In the genomic region with DNA sequence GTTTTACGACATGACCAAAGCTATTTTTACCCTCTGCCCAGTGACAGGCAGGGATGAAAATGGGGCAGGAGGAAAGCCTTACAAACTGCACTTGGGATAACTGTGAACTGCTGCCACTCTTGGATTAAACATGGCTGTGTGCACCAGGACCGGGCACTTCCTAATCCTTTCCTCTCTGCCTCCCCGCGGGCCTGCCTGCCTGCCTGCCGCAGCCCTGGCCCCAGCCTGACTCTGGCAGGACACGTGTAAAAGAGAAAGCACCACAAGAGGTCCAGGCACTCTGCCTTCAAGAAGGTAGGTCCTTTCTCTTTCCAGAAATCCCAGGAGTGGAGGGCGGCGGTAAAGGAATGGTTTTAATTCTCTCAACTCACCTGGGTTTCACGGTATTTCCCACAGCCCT, we compare ENCODE assay signal across 1 cellular context.
TF ChIP-seq lines count a peak whose summit lies in the region.

No MANE protein-coding gene starts in this region.

TF ChIP-seq in H1, 55 proteins besides CTCF, POLR2A, EP300 and RAD21:
- TF ChIP-seq, protein P1, sequence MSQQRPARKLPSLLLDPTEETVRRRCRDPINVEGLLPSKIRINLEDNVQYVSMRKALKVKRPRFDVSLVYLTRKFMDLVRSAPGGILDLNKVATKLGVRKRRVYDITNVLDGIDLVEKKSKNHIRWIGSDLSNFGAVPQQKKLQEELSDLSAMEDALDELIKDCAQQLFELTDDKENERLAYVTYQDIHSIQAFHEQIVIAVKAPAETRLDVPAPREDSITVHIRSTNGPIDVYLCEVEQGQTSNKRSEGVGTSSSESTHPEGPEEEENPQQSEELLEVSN (IDR thresholded peaks at IDR 0.05) = no peak; the same call in 1 of the 2 replicates
- TF ChIP-seq SIN3A (conservative IDR thresholded peaks at IDR 0.05 in 1 of 2, IDR thresholded peaks at IDR 0.05 in 1 of 2; ENCODE audit: low read depth in 1 of 2, low read length in 2 of 2) (0 out of 4 replicates have a peak, but pooled peaks of 1 of the 2 experiments have one; percentile 20), SRF (IDR thresholded peaks at IDR 0.05; ENCODE audit: low read depth, low read length) (no peak), KDM4A (IDR thresholded peaks at IDR 0.05; ENCODE audit: low read depth, low read length, severe bottlenecking) (no peak)
- TF ChIP-seq, protein P2, sequence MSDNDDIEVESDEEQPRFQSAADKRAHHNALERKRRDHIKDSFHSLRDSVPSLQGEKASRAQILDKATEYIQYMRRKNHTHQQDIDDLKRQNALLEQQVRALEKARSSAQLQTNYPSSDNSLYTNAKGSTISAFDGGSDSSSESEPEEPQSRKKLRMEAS (IDR thresholded peaks at IDR 0.05) = peak; percentile 69
